9 cellular contexts compared by ENCODE assay signal in the genomic region with DNA sequence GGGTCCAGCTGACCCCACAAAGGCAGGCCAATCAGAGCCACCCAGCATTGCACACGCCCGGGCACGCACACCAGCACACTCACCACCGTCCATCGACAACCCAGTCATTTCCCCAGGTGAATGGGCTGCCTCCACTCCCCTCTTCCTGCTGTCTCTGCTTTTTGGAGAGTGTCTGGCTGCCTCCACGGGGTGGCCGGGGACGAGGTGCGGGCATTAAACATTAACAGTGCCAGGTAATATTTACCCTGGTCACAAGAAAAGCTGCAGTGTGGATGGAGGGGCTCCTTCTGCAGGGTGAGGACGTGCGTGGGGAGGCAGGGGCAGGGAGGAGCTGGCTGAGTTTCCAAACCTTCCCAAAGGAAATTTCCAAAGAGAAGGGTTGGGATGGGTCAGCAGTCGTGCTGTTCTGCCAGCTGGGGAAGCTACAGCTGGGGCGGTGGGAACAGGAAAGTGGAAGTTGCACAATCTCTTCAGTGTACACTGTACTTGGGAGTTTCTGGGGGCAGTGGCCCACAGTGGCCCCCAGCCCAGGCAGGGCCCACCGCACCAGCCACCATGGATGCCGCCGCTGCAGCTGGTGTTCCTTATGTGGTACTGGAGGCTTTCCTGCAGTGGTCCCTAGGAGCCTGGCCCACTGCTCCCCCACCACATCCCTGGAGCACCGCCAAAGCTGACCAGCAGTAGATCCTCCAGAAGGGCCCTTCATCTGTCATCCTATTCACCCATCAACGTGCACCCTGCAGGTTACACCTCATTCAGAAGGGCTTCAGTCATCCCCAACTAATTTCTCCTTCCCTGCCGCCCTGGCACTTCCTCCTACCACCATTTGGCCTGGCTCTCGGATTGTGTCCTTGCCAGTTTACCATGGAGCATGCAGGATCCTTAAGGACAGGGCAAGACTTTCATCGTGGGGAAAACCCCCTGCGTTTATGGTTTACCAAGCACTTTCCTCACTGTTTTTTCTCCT. TPM values are rescaled to one million over a fixed set of nuclear protein-coding genes. Genes with fewer than 3 reads are reported as not detected.
DNase-seq lines count a peak whose midpoint lies in the region; ATAC-seq and TF ChIP-seq lines count a peak whose summit lies in the region.
"Had no signal": no experiment of that assay in that cellular context is flagged by ENCODE, and none has a peak within 500 bp of the region (broad histone marks: within the 10 kb centered on the region; RNA-seq: fewer than 3 reads in every experiment).

A gene (minus strand): TSS at position 174 of the 967 bp plus-strand sequence. CDS start 66 bp downstream, at position 108.

- H3K4me1 ChIP-seq in mucosa of descending colon (ENCODE audit: low read depth): peaks cover 23% of the 10 kb centered on the region
- no peaks in the 10 kb centered on the region for H3K4me1 ChIP-seq in MM.1S (ENCODE audit: low read length)

- H3K36me3 Mint-ChIP-seq in activated naive CD4-positive, alpha-beta T cell treated with anti-CD3 and anti-CD28 coated beads, Interleukin-2, amount 50 U/mL, for 24 hours: no peaks in the 10 kb centered on the region

- H3K4me3 ChIP-seq in coronary artery (peak within 1 kb of the TSS; percentile 26), mucosa of descending colon (no peak within 1 kb of the TSS), MM.1S (ENCODE audit: low read length) (no peak within 1 kb of the TSS)

- H3K27ac Mint-ChIP-seq in activated naive CD4-positive, alpha-beta T cell treated with anti-CD3 and anti-CD28 coated beads, Interleukin-2, amount 50 U/mL, for 24 hours: peak within 1 kb of the TSS; percentile 53

- ATAC-seq in mucosa of descending colon: peak; percentile 7
- no peak for ATAC-seq in HG03342 (IDR thresholded peaks at IDR 0.05; ENCODE audit: unreplicated experiment)
- ATAC-seq: PC-3 had no signal

- H3K9me3 ChIP-seq in mucosa of descending colon: no peaks in the 10 kb centered on the region
- H3K9me3 ChIP-seq in MM.1S (replicated peaks; ENCODE audit: insufficient read depth, low read length): no peaks in the 10 kb centered on the region

- intact Hi-C loops in mucosa of descending colon (cut with DNase I, micrococcal nuclease): loop anchor here in 1 of 2 donors (10.0 kb wide), 1 partner anchor 130 kb away; no protein-coding TSS in a partner anchor

- no peak for DNase-seq in activated naive CD4-positive, alpha-beta T cell treated with anti-CD3 and anti-CD28 coated beads, Interleukin-2, amount 50 U/mL, for 16 hours
- DNase-seq in coronary artery (ENCODE audit: low spot score) (peak; percentile 74), mucosa of descending colon (peak; percentile 42 to 50 (median 45)), NAMALWA (ENCODE audit: low spot score) (no peak), HCEC 1CT (no peak), MM.1S (no peak)
- DNase-seq: PC-3 had no signal

- no peak within 1 kb of the TSS for H2AFZ ChIP-seq in MM.1S (ENCODE audit: low read length)

- H3K36me3 ChIP-seq in mucosa of descending colon (ENCODE audit: low read depth) (no peaks in the 10 kb centered on the region), MM.1S (replicated peaks; ENCODE audit: insufficient read depth, low read length) (no peaks in the 10 kb centered on the region)

- no peaks in the 10 kb centered on the region for H4K20me1 ChIP-seq in MM.1S (ENCODE audit: insufficient read depth, low read length)

- H3K4me1 Mint-ChIP-seq in activated naive CD4-positive, alpha-beta T cell treated with anti-CD3 and anti-CD28 coated beads, Interleukin-2, amount 50 U/mL, for 24 hours: peaks cover 68% of the 10 kb centered on the region

- no peaks in the 10 kb centered on the region for H3F3A ChIP-seq in MM.1S (ENCODE audit: insufficient read depth, low read length)

- no peaks in the 10 kb centered on the region for H3K27me3 Mint-ChIP-seq in activated naive CD4-positive, alpha-beta T cell treated with anti-CD3 and anti-CD28 coated beads, Interleukin-2, amount 50 U/mL, for 24 hours

- H3K4me3 Mint-ChIP-seq in activated naive CD4-positive, alpha-beta T cell treated with anti-CD3 and anti-CD28 coated beads, Interleukin-2, amount 50 U/mL, for 24 hours: no peak within 1 kb of the TSS

- TF ChIP-seq CTCF in coronary artery (IDR thresholded peaks at IDR 0.05) (no peak), mucosa of descending colon (IDR thresholded peaks at IDR 0.05) (no peak), MM.1S (IDR thresholded peaks at IDR 0.05; ENCODE audit: low read length) (no peak)

- no peak within 1 kb of the TSS for H3K4me2 ChIP-seq in MM.1S (ENCODE audit: low read depth, low read length)

- no peaks in the 10 kb centered on the region for H3K9me3 Mint-ChIP-seq in activated naive CD4-positive, alpha-beta T cell treated with anti-CD3 and anti-CD28 coated beads, Interleukin-2, amount 50 U/mL, for 24 hours

- no peaks in the 10 kb centered on the region for H3K9me2 ChIP-seq in MM.1S (replicated peaks; ENCODE audit: insufficient read depth, low read length)

- H3K9ac ChIP-seq in MM.1S (ENCODE audit: low read length): no peak within 1 kb of the TSS

- H3K27ac ChIP-seq in coronary artery (peak within 1 kb of the TSS; percentile 46 to 87), MM.1S (ENCODE audit: low read length) (no peak within 1 kb of the TSS)

- H3K79me2 ChIP-seq in MM.1S (ENCODE audit: low read length): no peaks in the 10 kb centered on the region

- peaks cover 60% of the 10 kb centered on the region for H3K27me3 ChIP-seq in MM.1S (replicated peaks; ENCODE audit: insufficient read depth, low read length)

RNA-seq across cellular contexts. Expression of the gene that starts here (rescaled TPM):
- total RNA-seq in mucosa of descending colon: 1 to 10 TPM; 1.2 to 9.1 (median 1.5) TPM
- total RNA-seq: PC-3 had no signal

Comparison
In these comparisons a context has a peak if more than half of its experiments do, and no peak if none do; other contexts are left out.
1. DNase-seq: peak in coronary artery (single experiment) and mucosa of descending colon (3 of 3); none in activated naive CD4-positive, alpha-beta T cell treated with anti-CD3 and anti-CD28 coated beads, Interleukin-2, amount 50 U/mL, for 16 hours (single experiment), NAMALWA (single experiment), HCEC 1CT (single experiment) and MM.1S (single experiment).